ENCODE assay signal across 27 cellular contexts in the genomic region with DNA sequence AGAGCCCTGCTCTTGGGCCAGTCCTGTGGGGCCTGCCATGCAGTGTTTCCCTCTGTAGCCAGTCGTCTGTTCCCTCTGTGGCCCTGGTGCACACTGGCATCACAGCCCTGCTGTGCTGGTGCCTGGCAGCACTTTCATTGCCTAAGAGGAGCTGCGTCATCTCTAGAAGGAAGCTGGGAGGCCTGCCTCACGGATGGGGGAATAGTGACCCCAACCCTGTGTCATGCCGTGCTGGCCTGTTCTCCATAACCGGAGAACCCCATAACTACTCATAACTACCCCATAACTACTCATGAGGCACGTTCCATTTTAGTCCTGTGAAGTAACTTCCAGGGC. TPM values are rescaled to one million over a fixed set of nuclear protein-coding genes. Genes with fewer than 3 reads are reported as not detected.
"Had no signal": no experiment of that assay in that cellular context is flagged by ENCODE, and none has a peak within 500 bp of the region (broad histone marks: within the 10 kb centered on the region; RNA-seq: fewer than 3 reads in every experiment).

No MANE protein-coding gene starts in this region.

- H3K27me3 Mint-ChIP-seq: activated CD4-positive, alpha-beta memory T cell treated with anti-CD3 and anti-CD28 coated beads, Interleukin-2, amount 10 ng/mL, durations not matched to agents 7 days and 5 days; activated CD4-positive, alpha-beta T cell treated with anti-CD3 and anti-CD28 coated beads for 36 hours; activated naive CD8-positive, alpha-beta T cell treated with anti-CD3 and anti-CD28 coated beads for 36 hours had no signal

- H3K4me3 ChIP-seq: SJCRH30 had no signal

- H3K9me3 Mint-ChIP-seq: activated CD4-positive, alpha-beta memory T cell treated with anti-CD3 and anti-CD28 coated beads, Interleukin-2, amount 10 ng/mL, durations not matched to agents 7 days and 5 days; activated naive CD4-positive, alpha-beta T cell treated with anti-CD3 and anti-CD28 coated beads, Interleukin-2, amount 10 ng/mL, durations not matched to agents 7 days and 5 days; activated naive CD8-positive, alpha-beta T cell treated with anti-CD3 and anti-CD28 coated beads for 36 hours; activated T-helper 2 cell treated with anti-CD3 and anti-CD28 coated beads, Interferon-gamma antibody, Interleukin-2, Interleukin-4, amounts not matched to agents 10 μg/mL and 5 μg/mL and 100 μg/mL, durations not matched to agents 14 hours and 24 hours and 36 hours had no signal

- ATAC-seq: activated CD4-positive, alpha-beta T cell treated with anti-CD3 and anti-CD28 coated beads for 36 hours; Panc1; Right ventricle myocardium inferior had no signal

- H3K36me3 Mint-ChIP-seq: activated naive CD4-positive, alpha-beta T cell treated with anti-CD3 and anti-CD28 coated beads, Interleukin-2, amount 10 ng/mL, durations not matched to agents 7 days and 5 days; activated naive CD8-positive, alpha-beta T cell treated with anti-CD3 and anti-CD28 coated beads for 36 hours had no signal

- H3K27ac ChIP-seq: SJCRH30, VCaP had no signal

- H3K9me3 ChIP-seq: SJCRH30, SK-N-SH had no signal

- DNase-seq: activated CD4-positive, alpha-beta memory T cell treated with anti-CD3 and anti-CD28 coated beads, Interleukin-2, amount 10 ng/mL, durations not matched to agents 7 days and 5 days; activated CD4-positive, alpha-beta T cell treated with anti-CD3 and anti-CD28 coated beads for 36 hours; activated CD4-positive, alpha-beta T cell treated with anti-CD3 and anti-CD28 coated beads, Interleukin-2, amount 50 U/mL, for 1 hour; activated gamma-delta T cell treated with Interleukin-2 at 50 U/mL for 16 hours; activated naive CD4-positive, alpha-beta T cell treated with anti-CD3 and anti-CD28 coated beads, Interleukin-2, amount 10 ng/mL, durations not matched to agents 7 days and 5 days; activated naive CD8-positive, alpha-beta T cell treated with anti-CD3 and anti-CD28 coated beads for 36 hours; activated T-cell treated with anti-CD3 and anti-CD28 coated beads for 4 hours; activated T-cell treated with anti-CD3 and anti-CD28 coated beads, Interleukin-2, amount 50 U/mL, for 48 hours; Kasumi-1; NCI-H1048; NCI-H187 treated with DMSO at 0.1 percent for 48 hours; NCI-H2081 treated with DMSO at 0.1 percent for 48 hours; NCI-H446; NCI-H524 treated with DMSO at 0.1 percent for 48 hours; NCI-H774; NK-92 treated with Interleukin-12 subunit alpha and Interleukin-12 subunit beta, amount 100 ng/mL, for 24 hours; OCI-M1; RPMI8226; SJCRH30; SK-N-SH; T-helper 1 cell had no signal

- H3K9me2 ChIP-seq: SK-N-SH had no signal

- H3K4me1 ChIP-seq: SJCRH30 had no signal

- H3K4me3 Mint-ChIP-seq: activated CD4-positive, alpha-beta memory T cell treated with anti-CD3 and anti-CD28 coated beads, Interleukin-2, amount 10 ng/mL, durations not matched to agents 7 days and 5 days; activated CD4-positive, alpha-beta T cell treated with anti-CD3 and anti-CD28 coated beads for 36 hours; activated naive CD4-positive, alpha-beta T cell treated with anti-CD3 and anti-CD28 coated beads, Interleukin-2, amount 10 ng/mL, durations not matched to agents 7 days and 5 days; activated naive CD8-positive, alpha-beta T cell treated with anti-CD3 and anti-CD28 coated beads for 36 hours had no signal

- H3K4me1 Mint-ChIP-seq: activated CD4-positive, alpha-beta memory T cell treated with anti-CD3 and anti-CD28 coated beads, Interleukin-2, amount 10 ng/mL, durations not matched to agents 7 days and 5 days; activated CD4-positive, alpha-beta T cell treated with anti-CD3 and anti-CD28 coated beads for 36 hours; activated naive CD4-positive, alpha-beta T cell treated with anti-CD3 and anti-CD28 coated beads, Interleukin-2, amount 10 ng/mL, durations not matched to agents 7 days and 5 days had no signal

- H3K36me3 ChIP-seq: SJCRH30 had no signal

- H3K27ac Mint-ChIP-seq: activated CD4-positive, alpha-beta memory T cell treated with anti-CD3 and anti-CD28 coated beads, Interleukin-2, amount 10 ng/mL, durations not matched to agents 7 days and 5 days; activated CD4-positive, alpha-beta T cell treated with anti-CD3 and anti-CD28 coated beads for 36 hours; activated naive CD4-positive, alpha-beta T cell treated with anti-CD3 and anti-CD28 coated beads, Interleukin-2, amount 10 ng/mL, durations not matched to agents 7 days and 5 days; activated naive CD8-positive, alpha-beta T cell treated with anti-CD3 and anti-CD28 coated beads for 36 hours; activated T-helper 2 cell treated with anti-CD3 and anti-CD28 coated beads, Interferon-gamma antibody, Interleukin-2, Interleukin-4, amounts not matched to agents 10 μg/mL and 5 μg/mL and 100 μg/mL, durations not matched to agents 14 hours and 24 hours and 36 hours had no signal

- H3K4me2 ChIP-seq: SK-N-SH had no signal

- H3K9ac ChIP-seq: SK-N-SH had no signal

RNA-seq across cellular contexts. Expression of a gene that starts 14.0 kb away (rescaled TPM):
- total RNA-seq: activated T-helper 2 cell treated with anti-CD3 and anti-CD28 coated beads, Interferon-gamma antibody, Interleukin-2, Interleukin-4, amounts not matched to agents 10 μg/mL and 5 μg/mL and 100 μg/mL, durations not matched to agents 14 hours and 24 hours and 36 hours; SJCRH30; T-helper 2 cell treated with Interferon-gamma antibody and Interleukin-4, amounts not matched to agents 100 ng/mL and 5 ng/mL, for 36 hours had no signal

RNA-seq across cellular contexts. Expression of a gene that starts 17.5 kb away (rescaled TPM):
- total RNA-seq: activated CD4-positive, alpha-beta memory T cell treated with anti-CD3 and anti-CD28 coated beads, Interleukin-2, amount 10 ng/mL, durations not matched to agents 7 days and 5 days; activated CD8-positive, alpha-beta memory T cell treated with anti-CD3 and anti-CD28 coated beads for 36 hours; activated T-helper 2 cell treated with anti-CD3 and anti-CD28 coated beads, Interferon-gamma antibody, Interleukin-2, Interleukin-4, amounts not matched to agents 10 μg/mL and 5 μg/mL and 100 μg/mL, durations not matched to agents 14 hours and 24 hours and 36 hours; Right ventricle myocardium inferior; SJCRH30; T-helper 2 cell treated with Interferon-gamma antibody and Interleukin-4, amounts not matched to agents 100 ng/mL and 5 ng/mL, for 36 hours had no signal
